In genomic region chr7:96953676-96954513, GRCh38 we compare ENCODE assay signal across 16 cellular contexts. TPM values are rescaled to one million over a fixed set of nuclear protein-coding genes. Genes with fewer than 3 reads are reported as not detected.
"Had no signal": no experiment of that assay in that cellular context is flagged by ENCODE, and none has a peak within 500 bp of the region (broad histone marks: within the 10 kb centered on the region; RNA-seq: fewer than 3 reads in every experiment).

No MANE protein-coding gene starts in this region.

- H3K4me3 ChIP-seq: dorsolateral prefrontal cortex, left lung, skin epidermis, stomach, uterus had no signal

- DNase-seq: activated CD4-positive, alpha-beta T cell treated with anti-CD3 and anti-CD28 coated beads, Interleukin-2, amount 50 U/mL, for 1 hour; activated effector memory CD4-positive, alpha-beta T cell treated with Interleukin-2 at 50 U/mL for 16 hours; dorsolateral prefrontal cortex; foreskin melanocyte; head of caudate nucleus; mesendoderm; occipital lobe; stomach; T-helper 2 cell; uterus had no signal

- H3K36me3 ChIP-seq: left lung, stomach, uterus had no signal

- H3K4me1 ChIP-seq: left lung, uterus had no signal

- H3K27ac ChIP-seq: dorsolateral prefrontal cortex, left lung, skin epidermis, stomach, uterus had no signal

- H3K27me3 ChIP-seq: left lung, stomach, uterus had no signal

- FAIRE-seq: islet of Langerhans had no signal

- ATAC-seq: esophagus mucosa had no signal

- H3K9me3 ChIP-seq: left lung, stomach, uterus had no signal

RNA-seq across cellular contexts. Expression of gene DLX6, which starts 51.5 kb away (rescaled TPM):
- total RNA-seq: activated CD8-positive, alpha-beta memory T cell treated with anti-CD3 and anti-CD28 coated beads for 36 hours; activated naive CD4-positive, alpha-beta T cell treated with anti-CD3 and anti-CD28 coated beads, Interleukin-2, amount 50 U/mL, for 72 hours; esophagus mucosa; left lung; stomach had no signal
